In genomic region chr1:110240476-110241210, GRCh38 we compare ENCODE assay signal across 19 cellular contexts. TPM values are rescaled to one million over a fixed set of nuclear protein-coding genes. Genes with fewer than 3 reads are reported as not detected.
DNase-seq lines count a peak whose midpoint lies in the region; ATAC-seq, FAIRE-seq and TF ChIP-seq lines count a peak whose summit lies in the region.
"Had no signal": no experiment of that assay in that cellular context is flagged by ENCODE, and none has a peak within 500 bp of the region (broad histone marks: within the 10 kb centered on the region; RNA-seq: fewer than 3 reads in every experiment).

No MANE protein-coding gene starts in this region.

- H3K9me3 ChIP-seq in pancreas: no peaks in the 10 kb centered on the region
- H3K9me3 ChIP-seq: A549, SJSA1 had no signal

- ATAC-seq in pancreas (peak in 3 of 4 donors; percentile 14 to 52 (median 17)), HG02759 (IDR thresholded peaks at IDR 0.05; ENCODE audit: unreplicated experiment) (no peak), GM18873 (IDR thresholded peaks at IDR 0.05; ENCODE audit: low FRiP score, unreplicated experiment) (no peak)
- ATAC-seq: A549; natural killer cell; right cardiac atrium; stimulated activated naive CD8-positive, alpha-beta T cell treated with anti-CD3 and anti-CD28 coated beads, Interleukin-15, Interleukin-2, amounts not matched to agents 100 U/mL and 50 U/mL, for 24 hours had no signal

- intact Hi-C loops in pancreas (cut with DNase I): no loop called here

- peak overlapping the region in 2 of 4 donors; percentile 15 to 17 for H3K27ac ChIP-seq in pancreas
- H3K27ac ChIP-seq: A549, hepatocyte, SJSA1 had no signal

- DNase-seq in NCI-H2081 (lab: John Stamatoyannopoulos, UW) (peak; percentile 34 to 50), NCI-H2081 treated with DMSO at 0.1 percent for 48 hours (lab: John Stamatoyannopoulos, UW) (no peak), NCI-H1105 treated with DMSO at 0.1 percent for 48 hours (lab: John Stamatoyannopoulos, UW) (peak; percentile 57), SHP77 (lab: John Stamatoyannopoulos, UW) (peak; percentile 42 to 70), pancreas (peak in 2 of 6 donors; percentile 41 to 63), UCSD-AML1 (lab: John Stamatoyannopoulos, UW; ENCODE audit: unreplicated experiment) (no peak)
- DNase-seq: activated naive CD4-positive, alpha-beta T cell; dermis blood vessel endothelial cell; IMR-90; natural killer cell; right cardiac atrium; stimulated activated naive CD8-positive, alpha-beta T cell treated with anti-CD3 and anti-CD28 coated beads, Interleukin-15, Interleukin-2, amounts not matched to agents 100 U/mL and 50 U/mL, for 24 hours had no signal

- no peak for TF ChIP-seq CTCF in pancreas (IDR thresholded peaks at IDR 0.05)

- no peaks in the 10 kb centered on the region for H3K36me3 ChIP-seq in pancreas
- H3K36me3 ChIP-seq: SJSA1 had no signal

- 62 to 67% methylated on average over 13 of the region's 13 CpGs for WGBS in pancreas, 2 donors

- no peaks in the 10 kb centered on the region for H3K27me3 ChIP-seq in pancreas

- no peak overlapping the region for H3K4me3 ChIP-seq in pancreas
- H3K4me3 ChIP-seq: A549, hepatocyte, SJSA1 had no signal

- FAIRE-seq in pancreas (lab: Jason Lieb, UNC): no peak
- FAIRE-seq: A549, H54, TTC549 had no signal

- H3K4me1 ChIP-seq in pancreas: peaks cover 4 to 19% (median 16%) of the 10 kb centered on the region in 3 donors
- H3K4me1 ChIP-seq: SJSA1 had no signal

RNA-seq across cellular contexts. Expression of gene KCNC4, which starts 30.5 kb away (rescaled TPM):
- 10 to 100 TPM in 3 of 6 donors, 1 to 10 TPM in 3; 7.8 to 18.6 (median 10.5) TPM for total RNA-seq in pancreas
- polyA plus RNA-seq in pancreas: 1 to 10 TPM; 5.4 to 5.8 TPM

Comparison
In these comparisons a context has a peak if more than half of its experiments do, and no peak if none do; other contexts are left out.
1. DNase-seq: peak in NCI-H2081 (2 of 2), NCI-H1105 treated with DMSO at 0.1 percent for 48 hours (single experiment) and SHP77 (2 of 2); none in NCI-H2081 treated with DMSO at 0.1 percent for 48 hours (single experiment) and UCSD-AML1 (single experiment).
2. ATAC-seq: peak in pancreas (3 of 4); none in HG02759 (single experiment) and GM18873 (single experiment).